Comparison of ENCODE assay signal across 1 cellular context in the genomic region with DNA sequence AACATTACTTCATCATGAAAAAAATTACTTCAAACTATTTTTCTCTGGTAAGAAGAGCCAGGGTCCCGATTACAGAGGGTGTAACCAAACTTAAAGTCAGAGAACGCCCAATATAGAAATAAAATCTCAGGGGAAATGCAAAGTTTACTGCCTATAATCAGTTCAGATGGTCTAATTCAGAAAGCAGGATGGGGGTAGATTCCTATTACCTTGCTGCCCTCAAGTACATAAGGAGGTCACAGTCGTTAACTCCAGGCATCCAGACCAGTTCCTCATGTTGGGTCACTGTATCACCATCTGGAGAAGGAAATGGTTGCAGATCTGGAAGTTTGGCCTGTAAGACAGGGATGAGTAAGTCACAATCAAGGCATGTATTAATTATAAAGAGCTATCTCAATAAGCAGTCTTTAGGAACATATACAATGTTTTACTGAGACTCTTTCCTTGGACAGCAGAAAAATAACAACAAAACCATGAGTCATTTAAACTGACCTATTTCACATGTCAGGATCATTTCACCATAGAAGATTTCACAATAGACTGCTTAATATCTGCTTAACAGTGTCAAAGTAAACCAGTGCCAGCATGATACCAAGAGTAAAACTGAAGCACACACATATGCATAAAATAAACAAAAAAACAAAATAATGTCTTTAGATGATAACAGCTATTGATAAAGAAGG.
TF ChIP-seq lines count a peak whose summit lies in the region.

No MANE protein-coding gene starts in this region.

TF ChIP-seq in HEK293, 187 proteins besides CTCF, POLR2A, EP300 and RAD21 (continued from another document):
- TF ChIP-seq, protein P1, sequence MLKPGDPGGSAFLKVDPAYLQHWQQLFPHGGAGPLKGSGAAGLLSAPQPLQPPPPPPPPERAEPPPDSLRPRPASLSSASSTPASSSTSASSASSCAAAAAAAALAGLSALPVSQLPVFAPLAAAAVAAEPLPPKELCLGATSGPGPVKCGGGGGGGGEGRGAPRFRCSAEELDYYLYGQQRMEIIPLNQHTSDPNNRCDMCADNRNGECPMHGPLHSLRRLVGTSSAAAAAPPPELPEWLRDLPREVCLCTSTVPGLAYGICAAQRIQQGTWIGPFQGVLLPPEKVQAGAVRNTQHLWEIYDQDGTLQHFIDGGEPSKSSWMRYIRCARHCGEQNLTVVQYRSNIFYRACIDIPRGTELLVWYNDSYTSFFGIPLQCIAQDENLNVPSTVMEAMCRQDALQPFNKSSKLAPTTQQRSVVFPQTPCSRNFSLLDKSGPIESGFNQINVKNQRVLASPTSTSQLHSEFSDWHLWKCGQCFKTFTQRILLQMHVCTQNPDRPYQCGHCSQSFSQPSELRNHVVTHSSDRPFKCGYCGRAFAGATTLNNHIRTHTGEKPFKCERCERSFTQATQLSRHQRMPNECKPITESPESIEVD (tag by site-specific recombination; IDR thresholded peaks at IDR 0.05), result no peak
- TF ChIP-seq ZNF274 (IDR thresholded peaks at IDR 0.05; ENCODE audit: low read length) (no peak), ZNF274 (tag by site-specific recombination; IDR thresholded peaks at IDR 0.05; ENCODE audit: borderline replicate concordance) (no peak)
- TF ChIP-seq, protein P2, sequence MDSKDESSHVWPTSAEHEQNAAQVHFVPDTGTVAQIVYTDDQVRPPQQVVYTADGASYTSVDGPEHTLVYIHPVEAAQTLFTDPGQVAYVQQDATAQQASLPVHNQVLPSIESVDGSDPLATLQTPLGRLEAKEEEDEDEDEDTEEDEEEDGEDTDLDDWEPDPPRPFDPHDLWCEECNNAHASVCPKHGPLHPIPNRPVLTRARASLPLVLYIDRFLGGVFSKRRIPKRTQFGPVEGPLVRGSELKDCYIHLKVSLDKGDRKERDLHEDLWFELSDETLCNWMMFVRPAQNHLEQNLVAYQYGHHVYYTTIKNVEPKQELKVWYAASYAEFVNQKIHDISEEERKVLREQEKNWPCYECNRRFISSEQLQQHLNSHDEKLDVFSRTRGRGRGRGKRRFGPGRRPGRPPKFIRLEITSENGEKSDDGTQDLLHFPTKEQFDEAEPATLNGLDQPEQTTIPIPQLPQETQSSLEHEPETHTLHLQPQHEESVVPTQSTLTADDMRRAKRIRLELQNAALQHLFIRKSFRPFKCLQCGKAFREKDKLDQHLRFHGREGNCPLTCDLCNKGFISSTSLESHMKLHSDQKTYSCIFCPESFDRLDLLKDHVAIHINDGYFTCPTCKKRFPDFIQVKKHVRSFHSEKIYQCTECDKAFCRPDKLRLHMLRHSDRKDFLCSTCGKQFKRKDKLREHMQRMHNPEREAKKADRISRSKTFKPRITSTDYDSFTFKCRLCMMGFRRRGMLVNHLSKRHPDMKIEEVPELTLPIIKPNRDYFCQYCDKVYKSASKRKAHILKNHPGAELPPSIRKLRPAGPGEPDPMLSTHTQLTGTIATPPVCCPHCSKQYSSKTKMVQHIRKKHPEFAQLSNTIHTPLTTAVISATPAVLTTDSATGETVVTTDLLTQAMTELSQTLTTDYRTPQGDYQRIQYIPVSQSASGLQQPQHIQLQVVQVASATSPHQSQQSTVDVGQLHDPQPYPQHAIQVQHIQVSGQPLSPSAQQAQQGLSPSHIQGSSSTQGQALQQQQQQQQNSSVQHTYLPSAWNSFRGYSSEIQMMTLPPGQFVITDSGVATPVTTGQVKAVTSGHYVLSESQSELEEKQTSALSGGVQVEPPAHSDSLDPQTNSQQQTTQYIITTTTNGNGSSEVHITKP (tag by site-specific recombination; IDR thresholded peaks at IDR 0.05), result no peak
- TF ChIP-seq, protein P3, sequence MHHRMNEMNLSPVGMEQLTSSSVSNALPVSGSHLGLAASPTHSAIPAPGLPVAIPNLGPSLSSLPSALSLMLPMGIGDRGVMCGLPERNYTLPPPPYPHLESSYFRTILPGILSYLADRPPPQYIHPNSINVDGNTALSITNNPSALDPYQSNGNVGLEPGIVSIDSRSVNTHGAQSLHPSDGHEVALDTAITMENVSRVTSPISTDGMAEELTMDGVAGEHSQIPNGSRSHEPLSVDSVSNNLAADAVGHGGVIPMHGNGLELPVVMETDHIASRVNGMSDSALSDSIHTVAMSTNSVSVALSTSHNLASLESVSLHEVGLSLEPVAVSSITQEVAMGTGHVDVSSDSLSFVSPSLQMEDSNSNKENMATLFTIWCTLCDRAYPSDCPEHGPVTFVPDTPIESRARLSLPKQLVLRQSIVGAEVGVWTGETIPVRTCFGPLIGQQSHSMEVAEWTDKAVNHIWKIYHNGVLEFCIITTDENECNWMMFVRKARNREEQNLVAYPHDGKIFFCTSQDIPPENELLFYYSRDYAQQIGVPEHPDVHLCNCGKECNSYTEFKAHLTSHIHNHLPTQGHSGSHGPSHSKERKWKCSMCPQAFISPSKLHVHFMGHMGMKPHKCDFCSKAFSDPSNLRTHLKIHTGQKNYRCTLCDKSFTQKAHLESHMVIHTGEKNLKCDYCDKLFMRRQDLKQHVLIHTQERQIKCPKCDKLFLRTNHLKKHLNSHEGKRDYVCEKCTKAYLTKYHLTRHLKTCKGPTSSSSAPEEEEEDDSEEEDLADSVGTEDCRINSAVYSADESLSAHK (tag by site-specific recombination; IDR thresholded peaks at IDR 0.05), result no peak
- TF ChIP-seq, protein P4, sequence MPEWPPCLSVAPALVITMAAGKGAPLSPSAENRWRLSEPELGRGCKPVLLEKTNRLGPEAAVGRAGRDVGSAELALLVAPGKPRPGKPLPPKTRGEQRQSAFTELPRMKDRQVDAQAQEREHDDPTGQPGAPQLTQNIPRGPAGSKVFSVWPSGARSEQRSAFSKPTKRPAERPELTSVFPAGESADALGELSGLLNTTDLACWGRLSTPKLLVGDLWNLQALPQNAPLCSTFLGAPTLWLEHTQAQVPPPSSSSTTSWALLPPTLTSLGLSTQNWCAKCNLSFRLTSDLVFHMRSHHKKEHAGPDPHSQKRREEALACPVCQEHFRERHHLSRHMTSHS (tag by site-specific recombination; IDR thresholded peaks at IDR 0.05), result no peak
